8 cellular contexts compared by ENCODE assay signal in the genomic region with DNA sequence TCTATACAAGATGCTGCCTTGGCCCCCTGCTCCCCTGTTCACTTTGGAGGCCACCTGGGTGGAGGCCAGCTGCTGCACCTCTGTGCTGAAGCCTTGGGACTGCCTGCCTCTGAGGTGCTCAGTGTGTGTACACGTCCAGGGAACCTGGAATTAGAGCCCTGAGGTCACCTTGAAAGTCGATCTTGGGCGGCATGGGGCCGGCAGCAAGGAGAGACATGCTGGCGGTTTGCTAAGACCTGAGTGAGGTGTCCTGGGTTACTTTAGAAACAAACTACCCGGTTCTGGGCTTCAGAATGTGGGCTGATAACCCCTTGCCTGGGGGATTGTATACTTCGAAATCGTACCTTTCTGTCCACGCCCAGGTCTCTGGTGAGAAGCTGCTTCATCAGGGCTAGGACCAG. TPM values are rescaled to one million over a fixed set of nuclear protein-coding genes. Genes with fewer than 3 reads are reported as not detected.
DNase-seq lines count a peak whose midpoint lies in the region; ATAC-seq and TF ChIP-seq lines count a peak whose summit lies in the region.

No MANE protein-coding gene starts in this region.

- H4K5ac ChIP-seq in IMR-90 (ENCODE audit: low read depth, low read length): peak overlapping the region; percentile 93

- H2BK20ac ChIP-seq in IMR-90 (ENCODE audit: low read depth, low read length): peak overlapping the region; percentile 23; the same call in 1 of the 2 replicates

- H3K4me3 ChIP-seq in IMR-90 (ENCODE audit: insufficient read depth, low read depth, low read length) (no peak overlapping the region), adrenal gland (no peak overlapping the region), subcutaneous abdominal adipose tissue (ENCODE audit: low read depth in 1 of 5, low read length in 5 of 5) (peak overlapping the region in 4 of 5 donors; percentile 25 to 56 (median 49))

- TF ChIP-seq POLR2A in IMR-90 (IDR thresholded peaks at IDR 0.05; ENCODE audit: low read depth, low read length) (no peak), adrenal gland (IDR thresholded peaks at IDR 0.05) (no peak)

- peak overlapping the region; percentile 73 for H2BK5ac ChIP-seq in IMR-90 (ENCODE audit: low read depth, low read length, poor library complexity, severe bottlenecking)

- CTCF ChIA-PET in IMR-90 (lab: Yijun Ruan, JAX): interaction anchor here (1.0 to 2.7 kb wide), 5 partner anchors 84 to 127 kb away, joined by 3 to 15 read pairs (median 4); partner anchors contain the start of gene GATAD2A

- peak overlapping the region; percentile 64 to 94; a peak in 3 of 4 replicates for H4K8ac ChIP-seq in IMR-90 (ENCODE audit: low read depth in 2 of 2, low read length in 2 of 2)

- peak overlapping the region; percentile 84 for H4K91ac ChIP-seq in IMR-90 (ENCODE audit: insufficient read depth, low read depth, low read length)

- H4K20me1 ChIP-seq in IMR-90 (ENCODE audit: insufficient read depth, low read length): no peaks in the 10 kb centered on the region; the same call in 1 of the 2 replicates

- peaks cover 18% of the 10 kb centered on the region for H3K9me1 ChIP-seq in IMR-90 (ENCODE audit: insufficient read depth, low read length)

- H3K27me3 ChIP-seq in IMR-90 (ENCODE audit: control insufficient read depth, insufficient read depth, low read length) (no peaks in the 10 kb centered on the region), adrenal gland (no peaks in the 10 kb centered on the region), subcutaneous abdominal adipose tissue (ENCODE audit: control insufficient read depth in 5 of 5, insufficient read depth in 4 of 5, low read length in 5 of 5) (no peaks in the 10 kb centered on the region)

- H3K9me3 ChIP-seq in IMR-90 (ENCODE audit: control insufficient read depth, insufficient read depth, low read length) (no peaks in the 10 kb centered on the region), adrenal gland (replicated peaks in 1 of 3) (no peaks in the 10 kb centered on the region), subcutaneous abdominal adipose tissue (ENCODE audit: control insufficient read depth in 5 of 5, low read length in 5 of 5) (no peaks in the 10 kb centered on the region)

- peak overlapping the region; percentile 65 for H3K4ac ChIP-seq in IMR-90 (ENCODE audit: low read depth, low read length)

- H3K79me1 ChIP-seq in IMR-90 (ENCODE audit: low read depth in 1 of 2, low read length in 2 of 2): peaks cover 13 to 81% of the 10 kb centered on the region in 2 experiments; a peak in 3 of 4 replicates

- H2BK120ac ChIP-seq in IMR-90 (ENCODE audit: low read depth, low read length): peak overlapping the region; percentile 53

- in situ Hi-C loops in IMR-90 (cut with MboI; ENCODE audit: low sequenced_read_pairs): loop anchor here (5.0 kb wide), 1 partner anchor 123 kb away; no protein-coding TSS in a partner anchor

- H2BK15ac ChIP-seq in IMR-90 (ENCODE audit: low read depth, low read length): peak overlapping the region; percentile 21; the same call in 1 of the 3 replicates

- POLR2A ChIA-PET in IMR-90 (lab: Charles Lee; ENCODE audit: unreplicated experiment): no interaction called here

- peak overlapping the region; percentile 83 for H2AFZ ChIP-seq in IMR-90 (replicated peaks; ENCODE audit: low read length, poor library complexity)

- DNase-seq in IMR-90 (no peak), adrenal gland (peak in 2 of 7 donors; percentile 38 to 39), left colon (peak in 1 of 2 donors; percentile 36), NCI-H146 (lab: John Stamatoyannopoulos, UW) (no peak), pons (ENCODE audit: low spot score) (no peak), NCI-H2029 (lab: John Stamatoyannopoulos, UW) (no peak)

- H3K18ac ChIP-seq in IMR-90 (ENCODE audit: low read depth, low read length): peak overlapping the region; percentile 63; the same call in 1 of the 2 replicates

- ATAC-seq in IMR-90 (ENCODE audit: low read depth) (no peak), left colon (peak; percentile 2), HG02884 (IDR thresholded peaks at IDR 0.05; ENCODE audit: unreplicated experiment) (no peak)

- WGBS in IMR-90 (ENCODE audit: extremely low coverage in 2 of 2, insufficient read length in 1 of 2), 2 experiments: 63% methylated on average over 9 of the region's 9 CpGs; no CpG with 5 or more reads in 1 of the 2 experiments
- 49 to 56% (median 51%) methylated on average over 5 to 9 of the region's 9 CpGs for WGBS in adrenal gland, 4 donors

- H3K36me3 ChIP-seq in IMR-90 (ENCODE audit: control insufficient read depth, insufficient read depth, low read length): peaks cover 24% of the 10 kb centered on the region
- H3K36me3 ChIP-seq in adrenal gland (replicated peaks in 1 of 2): peaks cover 0 to 27% of the 10 kb centered on the region in 2 donors
- peaks cover 0 to 50% (median 30%) of the 10 kb centered on the region in 5 donors for H3K36me3 ChIP-seq in subcutaneous abdominal adipose tissue (ENCODE audit: control insufficient read depth in 5 of 5, insufficient read depth in 5 of 5, low read length in 5 of 5)

- BruUV-seq in IMR-90 (replicated peaks; lab: Mats Ljungman, UMichigan): no TSS peak

- dilution Hi-C loops in IMR-90 (cut with HindIII; ENCODE audit: low sequenced_read_pairs, unreplicated experiment): no loop called here

- peak overlapping the region; percentile 68 for H3K27ac ChIP-seq in IMR-90 (ENCODE audit: insufficient read depth, low read length)
- H3K27ac ChIP-seq in adrenal gland: peak overlapping the region; percentile 64 to 87 (median 82)
- peak overlapping the region; percentile 94 for H3K27ac ChIP-seq in subcutaneous abdominal adipose tissue (ENCODE audit: low read depth, low read length)

- peak overlapping the region; percentile 67 for H2AK9ac ChIP-seq in IMR-90 (replicated peaks; ENCODE audit: low read depth, low read length, poor library complexity)

- H3K4me1 ChIP-seq in IMR-90 (ENCODE audit: control insufficient read depth, insufficient read depth, low read length) (peaks cover 37% of the 10 kb centered on the region), adrenal gland (replicated peaks in 1 of 2) (peaks cover 27 to 47% of the 10 kb centered on the region in 2 donors), subcutaneous abdominal adipose tissue (ENCODE audit: control insufficient read depth in 5 of 5, insufficient read depth in 5 of 5, low read length in 5 of 5) (peaks cover 16 to 45% (median 42%) of the 10 kb centered on the region in 5 donors)

- no peak for TF ChIP-seq RAD21 in IMR-90 (IDR thresholded peaks at IDR 0.05; ENCODE audit: low read length)

- H2AK5ac ChIP-seq in IMR-90 (ENCODE audit: low read depth, low read length): peak overlapping the region; percentile 92

- H3K4me2 ChIP-seq in IMR-90 (ENCODE audit: low read depth, low read length): peak overlapping the region; percentile 67

- H3K9ac ChIP-seq in IMR-90 (ENCODE audit: low read depth, low read length) (peak overlapping the region; percentile 5; the same call in 1 of the 2 replicates), subcutaneous abdominal adipose tissue (ENCODE audit: low read length in 5 of 5) (peak overlapping the region; percentile 12 to 36 (median 26))

- no peak overlapping the region for H3K56ac ChIP-seq in IMR-90 (ENCODE audit: extremely low read depth, insufficient read depth, low read length)

- intact Hi-C loops in IMR-90 (cut with micrococcal nuclease): loop anchor here (1.0 to 5.0 kb wide), 3 partner anchors 85 to 124 kb away; partner anchors contain the start of gene GATAD2A
- intact Hi-C loops in adrenal gland (cut with DNase I): loop anchor here (2.0 to 5.0 kb wide), 3 partner anchors 83 to 123 kb away; partner anchors contain the start of gene GATAD2A (in 1 of the 2)
- intact Hi-C loops in left colon (cut with DNase I, micrococcal nuclease): loop anchor here in 1 of 2 donors (5.0 kb wide), 1 partner anchor 123 kb away; no protein-coding TSS in a partner anchor

- H3K23ac ChIP-seq in IMR-90 (ENCODE audit: low read depth, low read length): peak overlapping the region; percentile 13; the same call in 1 of the 2 replicates

- peak overlapping the region; percentile 27 for H3K14ac ChIP-seq in IMR-90 (replicated peaks; ENCODE audit: low read depth, low read length)

- no peak for TF ChIP-seq CTCF in IMR-90 (conservative IDR thresholded peaks at IDR 0.05; ENCODE audit: low read depth, low read length)
- no peak for TF ChIP-seq CTCF in adrenal gland (IDR thresholded peaks at IDR 0.05)

TF ChIP-seq in IMR-90, 13 proteins besides CTCF, POLR2A, EP300 and RAD21 (continues in another document):
- TF ChIP-seq MXI1 (IDR thresholded peaks at IDR 0.05; ENCODE audit: borderline replicate concordance, low read depth, low read length): no peak
- TF ChIP-seq RCOR1 (IDR thresholded peaks at IDR 0.05; ENCODE audit: insufficient replicate concordance, low read length): no peak
- TF ChIP-seq RFX5 (IDR thresholded peaks at IDR 0.05; ENCODE audit: low read depth, low read length): no peak

RNA-seq across cellular contexts. Expression of gene TSSK6, which starts 25.5 kb away (rescaled TPM):
- total RNA-seq in IMR-90 (2012; rRNA removed) (0.56 and 1.3 TPM in 2 replicates), adrenal gland (10 to 100 TPM in 1 of 8 donors, 1 to 10 TPM in 6, under 1 TPM in 1; 0.95 to 50.5 (median 3.6) TPM), left colon (1 to 10 TPM; 1.6 to 2.8 TPM)
- polyA plus RNA-seq in IMR-90 (2012; rRNA removed) (2.0 and 2.2 TPM in 2 replicates), adrenal gland (1 to 10 TPM in 1 of 3 donors, under 1 TPM in 1, not detected in 1; 0.37 to 1.0 TPM)
- polyA plus RNA-seq in IMR-90 (2012; cell fraction: cytosol; rRNA removed): 1.7 and 2.5 TPM in 2 replicates
- polyA plus RNA-seq in IMR-90 (2012; cell fraction: nucleus; rRNA removed; ENCODE audit: low replicate concordance): 0.96 and 4.6 TPM in 2 replicates

RNA-seq across cellular contexts. Expression of gene NDUFA13, which starts 26.2 kb away (rescaled TPM):
- total RNA-seq in IMR-90 (2012; rRNA removed) (30.6 and 33.6 TPM in 2 replicates), adrenal gland (100 to 1,000 TPM in 6 of 8 donors, 10 to 100 TPM in 2; 17.0 to 416 (median 281) TPM), left colon (100 to 1,000 TPM; 430 to 489 TPM)
- polyA plus RNA-seq in IMR-90 (2012; rRNA removed) (667 and 912 TPM in 2 replicates), adrenal gland (100 to 1,000 TPM; 202 to 558 (median 329) TPM)
- polyA plus RNA-seq in IMR-90 (2012; cell fraction: cytosol; rRNA removed): 91.5 and 373 TPM in 2 replicates
- polyA plus RNA-seq in IMR-90 (2012; cell fraction: nucleus; rRNA removed; ENCODE audit: low replicate concordance): 118 and 386 TPM in 2 replicates

RNA-seq across cellular contexts. Expression of gene YJEFN3, which starts 38.9 kb away (rescaled TPM):
- 0.56 and 0.72 TPM in 2 replicates for total RNA-seq in IMR-90 (2012; rRNA removed)
- polyA plus RNA-seq in IMR-90 (2012; rRNA removed): 4.0 and 4.8 TPM in 2 replicates
- 2.3 and 3.9 TPM in 2 replicates for polyA plus RNA-seq in IMR-90 (2012; cell fraction: cytosol; rRNA removed)
- polyA plus RNA-seq in IMR-90 (2012; cell fraction: nucleus; rRNA removed; ENCODE audit: low replicate concordance): 30.3 and 57.8 TPM in 2 replicates
- total RNA-seq in adrenal gland: 1 to 10 TPM in 5 of 8 donors, under 1 TPM in 3; 0.36 to 5.7 (median 1.3) TPM
- 10 to 100 TPM in 1 of 3 donors, 1 to 10 TPM in 1, under 1 TPM in 1; 0.77 to 30.2 (median 6.1) TPM for polyA plus RNA-seq in adrenal gland
- total RNA-seq in left colon: 1 to 10 TPM; 4.6 to 4.9 TPM

RNA-seq across cellular contexts. Expression of gene CILP2, which starts 48.3 kb away (rescaled TPM):
- total RNA-seq in IMR-90 (2012; rRNA removed) (0.18 and 0.28 TPM in 2 replicates), adrenal gland (under 1 TPM in 1 of 8 donors, not detected in 7; 0.43 TPM), left colon (under 1 TPM; 0.09 to 0.11 TPM)
- polyA plus RNA-seq in IMR-90 (2012; rRNA removed) (0.87 and 0.96 TPM in 2 replicates), adrenal gland (under 1 TPM in 2 of 3 donors, not detected in 1; 0.13 to 0.24 TPM)
- 0.65 and 1.2 TPM in 2 replicates for polyA plus RNA-seq in IMR-90 (2012; cell fraction: cytosol; rRNA removed)
- 0.96 and 2.9 TPM in 2 replicates for polyA plus RNA-seq in IMR-90 (2012; cell fraction: nucleus; rRNA removed; ENCODE audit: low replicate concordance)

Comparison
In these comparisons a context has a peak if more than half of its experiments do, and no peak if none do; other contexts are left out.
1. H3K4me3 ChIP-seq: peak in subcutaneous abdominal adipose tissue (4 of 5); none in IMR-90 (single experiment) and adrenal gland (0 of 4).
2. Peak in every context shown above with its lines, with median percentiles within 50 percentile points of each other: H3K27ac ChIP-seq.